Comparison of ENCODE assay signal across 18 cellular contexts in genomic region chr11:95727630-95728029, GRCh38.
"Had no signal": no experiment of that assay in that cellular context is flagged by ENCODE, and none has a peak within 500 bp of the region (broad histone marks: within the 10 kb centered on the region; RNA-seq: fewer than 3 reads in every experiment).

No MANE protein-coding gene starts in this region.

- H3K27me3 ChIP-seq: brain microvascular endothelial cell had no signal

- ATAC-seq: activated CD8-positive, alpha-beta memory T cell treated with anti-CD3 and anti-CD28 coated beads, Interleukin-2, amount 10 ng/mL, durations not matched to agents 7 days and 5 days; left cardiac atrium; natural killer cell; stimulated activated naive CD8-positive, alpha-beta T cell treated with anti-CD3 and anti-CD28 coated beads, Interleukin-15, Interleukin-2, amounts not matched to agents 100 U/mL and 50 U/mL, for 24 hours; WTC11 had no signal

- H3K36me3 ChIP-seq: brain microvascular endothelial cell had no signal

- H3K27ac ChIP-seq: brain microvascular endothelial cell, epithelial cell of prostate had no signal

- H3K4me3 Mint-ChIP-seq: activated CD4-positive, alpha-beta memory T cell treated with anti-CD3 and anti-CD28 coated beads for 36 hours; activated CD8-positive, alpha-beta memory T cell treated with anti-CD3 and anti-CD28 coated beads, Interleukin-2, amount 10 ng/mL, durations not matched to agents 7 days and 5 days; activated naive CD8-positive, alpha-beta T cell treated with anti-CD3 and anti-CD28 coated beads, Interleukin-2, amount 10 ng/mL, durations not matched to agents 7 days and 5 days; dendritic cell treated with granulocyte-macrophage colony-stimulating factor and Interleukin-4, amounts not matched to agents 40 ng/mL and 50 ng/mL, for 4 days; natural killer cell; type B pancreatic cell; WTC11 had no signal

- H3K36me3 Mint-ChIP-seq: activated CD4-positive, alpha-beta memory T cell treated with anti-CD3 and anti-CD28 coated beads for 36 hours; activated CD8-positive, alpha-beta memory T cell treated with anti-CD3 and anti-CD28 coated beads, Interleukin-2, amount 10 ng/mL, durations not matched to agents 7 days and 5 days; natural killer cell; type B pancreatic cell; WTC11 had no signal

- H3K9me3 Mint-ChIP-seq: activated CD4-positive, alpha-beta memory T cell treated with anti-CD3 and anti-CD28 coated beads for 36 hours; dendritic cell treated with granulocyte-macrophage colony-stimulating factor and Interleukin-4, amounts not matched to agents 40 ng/mL and 50 ng/mL, for 4 days; natural killer cell; type B pancreatic cell had no signal

- H3K27me3 Mint-ChIP-seq: activated CD4-positive, alpha-beta memory T cell treated with anti-CD3 and anti-CD28 coated beads for 36 hours; dendritic cell treated with granulocyte-macrophage colony-stimulating factor and Interleukin-4, amounts not matched to agents 40 ng/mL and 50 ng/mL, for 4 days; type B pancreatic cell had no signal

- H3K27ac Mint-ChIP-seq: activated CD4-positive, alpha-beta memory T cell treated with anti-CD3 and anti-CD28 coated beads for 36 hours; activated CD8-positive, alpha-beta memory T cell treated with anti-CD3 and anti-CD28 coated beads, Interleukin-2, amount 10 ng/mL, durations not matched to agents 7 days and 5 days; activated naive CD8-positive, alpha-beta T cell treated with anti-CD3 and anti-CD28 coated beads, Interleukin-2, amount 10 ng/mL, durations not matched to agents 7 days and 5 days; dendritic cell treated with granulocyte-macrophage colony-stimulating factor and Interleukin-4, amounts not matched to agents 40 ng/mL and 50 ng/mL, for 4 days; natural killer cell; type B pancreatic cell; WTC11 had no signal

- DNase-seq: activated CD4-positive, alpha-beta memory T cell treated with anti-CD3 and anti-CD28 coated beads for 36 hours; activated CD4-positive, alpha-beta T cell treated with anti-CD3 and anti-CD28 coated beads for 4 hours; activated CD8-positive, alpha-beta memory T cell treated with anti-CD3 and anti-CD28 coated beads, Interleukin-2, amount 10 ng/mL, durations not matched to agents 7 days and 5 days; activated naive CD4-positive, alpha-beta T cell; activated naive CD8-positive, alpha-beta T cell treated with anti-CD3 and anti-CD28 coated beads, Interleukin-2, amount 10 ng/mL, durations not matched to agents 7 days and 5 days; brain microvascular endothelial cell; central memory CD4-positive, alpha-beta T cell; foreskin melanocyte; glutamatergic neuron; left cardiac atrium; mesendoderm; natural killer cell; retina; stimulated activated naive CD8-positive, alpha-beta T cell treated with anti-CD3 and anti-CD28 coated beads, Interleukin-15, Interleukin-2, amounts not matched to agents 100 U/mL and 50 U/mL, for 24 hours had no signal

- H3K4me1 Mint-ChIP-seq: activated CD8-positive, alpha-beta memory T cell treated with anti-CD3 and anti-CD28 coated beads, Interleukin-2, amount 10 ng/mL, durations not matched to agents 7 days and 5 days; activated naive CD8-positive, alpha-beta T cell treated with anti-CD3 and anti-CD28 coated beads, Interleukin-2, amount 10 ng/mL, durations not matched to agents 7 days and 5 days; natural killer cell; WTC11 had no signal
